In genomic region chr2:160282063-160282580, GRCh38 we compare ENCODE assay signal across 17 cellular contexts.
DNase-seq lines count a peak whose midpoint lies in the region; ATAC-seq, FAIRE-seq and TF ChIP-seq lines count a peak whose summit lies in the region.
"Had no signal": no experiment of that assay in that cellular context is flagged by ENCODE, and none has a peak within 500 bp of the region (broad histone marks: within the 10 kb centered on the region; RNA-seq: fewer than 3 reads in every experiment).

No MANE protein-coding gene starts in this region.

- in situ Hi-C loops in HepG2 (cut with HindIII; ENCODE audit: extremely low pct_ligation_motif_present, low pct_unique_long_range_greater_than_20kb) = no loop called here

- H3K27ac ChIP-seq in upper lobe of right lung (no peak overlapping the region), HepG2 (ENCODE audit: extremely low read length, insufficient read depth, low read length) (no peak overlapping the region), heart right ventricle (peak overlapping the region in 1 of 10 donors; percentile 71)
- H3K27ac ChIP-seq: gastrocnemius medialis, psoas muscle, RWPE1, vagina had no signal

- no TSS peak for BruUV-seq in HepG2 (replicated peaks; lab: Mats Ljungman, UMichigan)

- no peak overlapping the region for H3K9ac ChIP-seq in HepG2 (ENCODE audit: insufficient read depth, low read depth, low read length)

- H3K27me3 ChIP-seq in upper lobe of right lung (no peaks in the 10 kb centered on the region), HepG2 (ENCODE audit: control insufficient read depth in 1 of 2, insufficient read depth in 2 of 2, low read length in 2 of 2) (no peaks in the 10 kb centered on the region), heart right ventricle (no peaks in the 10 kb centered on the region)
- H3K27me3 ChIP-seq: gastrocnemius medialis, vagina had no signal

- no peaks in the 10 kb centered on the region for H3K9me3 ChIP-seq in upper lobe of right lung
- no peaks in the 10 kb centered on the region for H3K9me3 ChIP-seq in HepG2 (ENCODE audit: low read length)
- no peaks in the 10 kb centered on the region for H3K9me3 ChIP-seq in heart right ventricle
- H3K9me3 ChIP-seq: gastrocnemius medialis, psoas muscle, vagina had no signal

- TF ChIP-seq POLR2A in HepG2 (IDR thresholded peaks at IDR 0.05; ENCODE audit: insufficient read depth in 1 of 2, low read depth in 2 of 2, low read length in 2 of 2) = no peak

- no peak overlapping the region for H3K4me2 ChIP-seq in HepG2 (ENCODE audit: low read depth, low read length)

- no peaks in the 10 kb centered on the region for H3K27me3 Mint-ChIP-seq in stimulated activated naive CD8-positive, alpha-beta T cell treated with anti-CD3 and anti-CD28 coated beads, Interleukin-15, Interleukin-2, amounts not matched to agents 100 ng/mL and 50 ng/mL, for 24 hours
- H3K27me3 Mint-ChIP-seq in stimulated activated naive CD8-positive, alpha-beta T cell treated with anti-CD3 and anti-CD28 coated beads, Interleukin-15, amount 100 ng/mL, for 72 hours = no peaks in the 10 kb centered on the region

- H2AFZ ChIP-seq in HepG2 (ENCODE audit: low read length) = no peak overlapping the region

- intact Hi-C loops in upper lobe of right lung (cut with DNase I) (no loop called here), HepG2 (cut with micrococcal nuclease; ENCODE audit: unreplicated experiment) (no loop called here), heart right ventricle (cut with DNase I) (loop anchor here in 1 of 10 donors (5.0 kb wide), 1 partner anchor 210 kb away; the partner anchor contains the start of gene RBMS1)

- H4K20me1 ChIP-seq in HepG2 (ENCODE audit: insufficient read depth, low read length) = no peaks in the 10 kb centered on the region

- ATAC-seq in stimulated activated naive CD8-positive, alpha-beta T cell treated with anti-CD3 and anti-CD28 coated beads, Interleukin-15, amount 100 ng/mL, for 72 hours = no peak
- ATAC-seq in upper lobe of right lung (peak; percentile 63), HepG2 (no peak), heart right ventricle (no peak)
- ATAC-seq: activated CD8-positive, alpha-beta T cell treated with anti-CD3 and anti-CD28 coated beads, Interleukin-2, amount 10 ng/mL, durations not matched to agents 7 days and 5 days; activated naive CD4-positive, alpha-beta T cell treated with anti-CD3 and anti-CD28 coated beads, Interleukin-2, amount 50 U/mL, for 72 hours; gastrocnemius medialis; psoas muscle had no signal

- H3K9me3 Mint-ChIP-seq in stimulated activated naive CD8-positive, alpha-beta T cell treated with anti-CD3 and anti-CD28 coated beads, Interleukin-15, Interleukin-2, amounts not matched to agents 100 ng/mL and 50 ng/mL, for 24 hours = no peaks in the 10 kb centered on the region
- no peaks in the 10 kb centered on the region for H3K9me3 Mint-ChIP-seq in stimulated activated naive CD8-positive, alpha-beta T cell treated with anti-CD3 and anti-CD28 coated beads, Interleukin-15, amount 100 ng/mL, for 72 hours
- H3K9me3 Mint-ChIP-seq: activated naive CD4-positive, alpha-beta T cell treated with anti-CD3 and anti-CD28 coated beads, Interleukin-2, amount 50 U/mL, for 72 hours had no signal

- H3K79me2 ChIP-seq in HepG2 (ENCODE audit: insufficient read depth, low read length) = no peaks in the 10 kb centered on the region

- DNase-seq in stimulated activated naive CD8-positive, alpha-beta T cell treated with anti-CD3 and anti-CD28 coated beads, Interleukin-15, amount 100 ng/mL, for 72 hours = no peak
- peak; percentile 70 for DNase-seq in RPMI7951 (ENCODE audit: low read depth)
- peak; percentile 55 for DNase-seq in fibroblast of pulmonary artery (ENCODE audit: low read depth)
- no peak for DNase-seq in upper lobe of right lung
- no peak for DNase-seq in HepG2 (ENCODE audit: low spot score)
- DNase-seq in GOT3 (lab: John Stamatoyannopoulos, UW) = no peak
- no peak for DNase-seq in heart right ventricle
- DNase-seq: activated CD8-positive, alpha-beta T cell treated with anti-CD3 and anti-CD28 coated beads, Interleukin-2, amount 10 ng/mL, durations not matched to agents 7 days and 5 days; gastrocnemius medialis; islet precursor cell; NCI-H1436 treated with DMSO at 0.1 percent for 48 hours; NCI-H526; psoas muscle had no signal

- no peak for TF ChIP-seq RAD21 in HepG2 (CRISPR knock-in tag; IDR thresholded peaks at IDR 0.05)

- H3K36me3 Mint-ChIP-seq in stimulated activated naive CD8-positive, alpha-beta T cell treated with anti-CD3 and anti-CD28 coated beads, Interleukin-15, Interleukin-2, amounts not matched to agents 100 ng/mL and 50 ng/mL, for 24 hours (ENCODE audit: low read depth) = peaks cover 62% of the 10 kb centered on the region

- no peak for FAIRE-seq in HepG2 (lab: Jason Lieb, UNC)

- CTCF ChIA-PET in HepG2 (lab: Yijun Ruan, JAX; ENCODE audit: low intra/inter-chr PET ratio, low total read pairs) = no interaction called here

- TF ChIP-seq EP300 in HepG2 (IDR thresholded peaks at IDR 0.05; ENCODE audit: low read depth in 2 of 2, low read length in 2 of 2) = no peak
- no peak for TF ChIP-seq EP300 in HepG2 (CRISPR knock-in tag; IDR thresholded peaks at IDR 0.05; ENCODE audit: borderline replicate concordance)

- peaks cover 26% of the 10 kb centered on the region for H3K4me1 Mint-ChIP-seq in stimulated activated naive CD8-positive, alpha-beta T cell treated with anti-CD3 and anti-CD28 coated beads, Interleukin-15, Interleukin-2, amounts not matched to agents 100 ng/mL and 50 ng/mL, for 24 hours (ENCODE audit: low read depth)
- peaks cover 19% of the 10 kb centered on the region for H3K4me1 Mint-ChIP-seq in stimulated activated naive CD8-positive, alpha-beta T cell treated with anti-CD3 and anti-CD28 coated beads, Interleukin-15, amount 100 ng/mL, for 72 hours

- POLR2A ChIA-PET in HepG2 (lab: Yijun Ruan, JAX) = interaction anchor here (1.6 kb wide), 1 partner anchor 12 kb away, joined by 5 read pairs; no protein-coding TSS in a partner anchor

- H3K36me3 ChIP-seq in upper lobe of right lung (peaks cover 93% of the 10 kb centered on the region), HepG2 (replicated peaks in 1 of 2; ENCODE audit: control insufficient read depth in 1 of 2, insufficient read depth in 2 of 2, low read length in 2 of 2) (peaks cover 7 to 42% of the 10 kb centered on the region in 2 experiments), heart right ventricle (peaks cover 0 to 100% (median 49%) of the 10 kb centered on the region in 9 donors)

- TF ChIP-seq CTCF in fibroblast of pulmonary artery (IDR thresholded peaks at IDR 0.05; ENCODE audit: low read length, missing control alignments) (no peak), upper lobe of right lung (IDR thresholded peaks at IDR 0.05) (no peak), HepG2 (CRISPR knock-in tag; IDR thresholded peaks at IDR 0.05) (no peak), heart right ventricle (IDR thresholded peaks at IDR 0.05) (no peak)

- H3K4me3 ChIP-seq in fibroblast of pulmonary artery (replicated peaks; ENCODE audit: low read depth, low read length) (no peak overlapping the region), upper lobe of right lung (no peak overlapping the region), HepG2 (replicated peaks in 1 of 3; ENCODE audit: insufficient read depth in 1 of 3, low read depth in 2 of 3, low read length in 3 of 3) (no peak overlapping the region), heart right ventricle (no peak overlapping the region)
- H3K4me3 ChIP-seq: gastrocnemius medialis, psoas muscle, vagina had no signal

- WGBS in HepG2 (ENCODE audit: low lambda C conversion rate) = 98% methylated on average over 2 of the region's 2 CpGs
- WGBS in heart right ventricle, 2 donors = 88 to 94% methylated on average over 2 of the region's 2 CpGs

- peak overlapping the region; percentile 16 for H3K27ac Mint-ChIP-seq in stimulated activated naive CD8-positive, alpha-beta T cell treated with anti-CD3 and anti-CD28 coated beads, Interleukin-15, Interleukin-2, amounts not matched to agents 100 ng/mL and 50 ng/mL, for 24 hours
- H3K27ac Mint-ChIP-seq in stimulated activated naive CD8-positive, alpha-beta T cell treated with anti-CD3 and anti-CD28 coated beads, Interleukin-15, amount 100 ng/mL, for 72 hours = no peak overlapping the region
- H3K27ac Mint-ChIP-seq: activated CD8-positive, alpha-beta T cell treated with anti-CD3 and anti-CD28 coated beads, Interleukin-2, amount 10 ng/mL, durations not matched to agents 7 days and 5 days; activated naive CD4-positive, alpha-beta T cell treated with anti-CD3 and anti-CD28 coated beads, Interleukin-2, amount 50 U/mL, for 72 hours had no signal

- no peak overlapping the region for H3K4me3 Mint-ChIP-seq in stimulated activated naive CD8-positive, alpha-beta T cell treated with anti-CD3 and anti-CD28 coated beads, Interleukin-15, Interleukin-2, amounts not matched to agents 100 ng/mL and 50 ng/mL, for 24 hours
- no peak overlapping the region for H3K4me3 Mint-ChIP-seq in stimulated activated naive CD8-positive, alpha-beta T cell treated with anti-CD3 and anti-CD28 coated beads, Interleukin-15, amount 100 ng/mL, for 72 hours
- H3K4me3 Mint-ChIP-seq: activated CD8-positive, alpha-beta T cell treated with anti-CD3 and anti-CD28 coated beads, Interleukin-2, amount 10 ng/mL, durations not matched to agents 7 days and 5 days had no signal

- peaks cover 36% of the 10 kb centered on the region for H3K4me1 ChIP-seq in upper lobe of right lung
- H3K4me1 ChIP-seq in HepG2 (ENCODE audit: insufficient read depth, low read length) = peaks cover 13% of the 10 kb centered on the region
- H3K4me1 ChIP-seq in heart right ventricle = peaks cover 0 to 61% (median 25%) of the 10 kb centered on the region in 9 donors

TF ChIP-seq in HepG2, 621 proteins besides CTCF, POLR2A, EP300 and RAD21:
- no peak for TF ChIP-seq ERF (CRISPR knock-in tag; IDR thresholded peaks at IDR 0.05)
- TF ChIP-seq ZMAT5 (CRISPR knock-in tag; IDR thresholded peaks at IDR 0.05; ENCODE audit: borderline replicate concordance, low read depth) = no peak
- TF ChIP-seq TSC22D2 (CRISPR knock-in tag; IDR thresholded peaks at IDR 0.05; ENCODE audit: borderline replicate concordance) = no peak
- no peak for TF ChIP-seq PRPF4 (IDR thresholded peaks at IDR 0.05; ENCODE audit: low read depth, low read length, poor library complexity, severe bottlenecking)
- TF ChIP-seq ATF4 (CRISPR knock-in tag; IDR thresholded peaks at IDR 0.05) = no peak
- no peak for TF ChIP-seq ZFP41 (CRISPR knock-in tag; IDR thresholded peaks at IDR 0.05; ENCODE audit: borderline replicate concordance)
- TF ChIP-seq ATF7-NPFF (CRISPR knock-in tag; IDR thresholded peaks at IDR 0.05; ENCODE audit: low read depth) = no peak

Comparison
In these comparisons a context has a peak if more than half of its experiments do, and no peak if none do; other contexts are left out.
1. DNase-seq: peak in RPMI7951 (single experiment) and fibroblast of pulmonary artery (single experiment); none in stimulated activated naive CD8-positive, alpha-beta T cell treated with anti-CD3 and anti-CD28 coated beads, Interleukin-15, amount 100 ng/mL, for 72 hours (0 of 2), upper lobe of right lung (single experiment), HepG2 (single experiment), GOT3 (single experiment) and heart right ventricle (0 of 2).